ENCODE assay signal across 25 cellular contexts in the genomic region with DNA sequence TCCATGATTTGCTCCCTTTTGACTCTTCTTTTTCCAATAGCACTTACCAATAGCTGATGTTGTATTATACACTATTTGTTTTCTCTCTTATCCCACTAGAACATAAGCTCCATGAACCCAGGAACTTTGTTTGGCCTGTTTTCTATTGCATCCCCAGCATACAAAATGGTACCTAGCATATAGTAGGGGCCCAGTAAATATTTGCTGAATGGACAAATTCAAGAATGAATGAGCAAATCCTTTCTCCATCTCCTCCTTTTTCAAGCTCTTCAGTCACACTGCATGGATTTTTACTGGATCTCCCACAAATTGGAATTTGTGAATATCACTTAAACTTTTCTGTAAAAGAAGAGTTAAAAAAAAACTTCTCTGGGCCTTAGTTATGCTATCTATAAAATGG.
DNase-seq lines count a peak whose midpoint lies in the region; ATAC-seq, FAIRE-seq and TF ChIP-seq lines count a peak whose summit lies in the region.
"Had no signal": no experiment of that assay in that cellular context is flagged by ENCODE, and none has a peak within 500 bp of the region (broad histone marks: within the 10 kb centered on the region; RNA-seq: fewer than 3 reads in every experiment).

No MANE protein-coding gene starts in this region.

- H3K4ac ChIP-seq in IMR-90 (ENCODE audit: low read depth, low read length) (no peak overlapping the region), H1 (replicated peaks; ENCODE audit: insufficient read length, low read depth, low read length) (no peak overlapping the region)

- no peak overlapping the region for H3K23ac ChIP-seq in IMR-90 (ENCODE audit: low read depth, low read length)
- no peak overlapping the region for H3K23ac ChIP-seq in H1 (ENCODE audit: insufficient read length)

- H2AK5ac ChIP-seq in IMR-90 (ENCODE audit: low read depth, low read length) (no peak overlapping the region), H1 (ENCODE audit: low read depth, low read length) (no peak overlapping the region)

- no peaks in the 10 kb centered on the region for H3K9me3 ChIP-seq in HepG2 (ENCODE audit: low read length)
- no peaks in the 10 kb centered on the region for H3K9me3 ChIP-seq in right lobe of liver
- no peaks in the 10 kb centered on the region for H3K9me3 ChIP-seq in IMR-90 (ENCODE audit: control insufficient read depth, insufficient read depth, low read length)
- no peaks in the 10 kb centered on the region for H3K9me3 ChIP-seq in H1 (ENCODE audit: insufficient read depth in 2 of 2, low read depth in 1 of 2, low read length in 1 of 2)
- no peaks in the 10 kb centered on the region for H3K9me3 ChIP-seq in HAP-1
- H3K9me3 ChIP-seq: BE2C had no signal

- no peak overlapping the region for H3K4me3 ChIP-seq in HepG2 (replicated peaks in 1 of 3; ENCODE audit: insufficient read depth in 1 of 3, low read depth in 2 of 3, low read length in 3 of 3)
- no peak overlapping the region for H3K4me3 ChIP-seq in right lobe of liver
- no peak overlapping the region for H3K4me3 ChIP-seq in IMR-90 (ENCODE audit: insufficient read depth, low read depth, low read length)
- H3K4me3 ChIP-seq in H1 (ENCODE audit: extremely low read depth in 1 of 4, insufficient read depth in 2 of 4, low read depth in 3 of 4, low read length in 4 of 4) = 0 out of 8 replicates have a peak overlapping the region, but pooled peaks of 1 of the 4 experiments have one; percentile 44
- no peak overlapping the region for H3K4me3 ChIP-seq in HAP-1
- H3K4me3 ChIP-seq: BLaER1, GM12878 had no signal

- no peak overlapping the region for H3K9ac ChIP-seq in HepG2 (ENCODE audit: insufficient read depth, low read depth, low read length)
- no peak overlapping the region for H3K9ac ChIP-seq in IMR-90 (ENCODE audit: low read depth, low read length)
- H3K9ac ChIP-seq in H1 (replicated peaks in 1 of 4; ENCODE audit: extremely low read depth in 1 of 4, low read depth in 3 of 4, low read length in 3 of 4) = no peak overlapping the region
- H3K9ac ChIP-seq: BLaER1 had no signal

- H3K4me2 ChIP-seq in HepG2 (ENCODE audit: low read depth, low read length) (no peak overlapping the region), IMR-90 (ENCODE audit: low read depth, low read length) (no peak overlapping the region), H1 (ENCODE audit: insufficient read depth in 1 of 2, low read depth in 2 of 2, low read length in 2 of 2) (peak overlapping the region in 1 of 2 experiments; percentile 43; a peak in 1 of 4 replicates)
- H3K4me2 ChIP-seq: BLaER1 had no signal

- H3K4me1 ChIP-seq in HepG2 (ENCODE audit: insufficient read depth, low read length) = no peaks in the 10 kb centered on the region
- H3K4me1 ChIP-seq in right lobe of liver = peaks cover 0 to 3% (median 0%) of the 10 kb centered on the region in 4 donors
- H3K4me1 ChIP-seq in IMR-90 (ENCODE audit: control insufficient read depth, insufficient read depth, low read length) = no peaks in the 10 kb centered on the region
- peaks cover 2 to 18% (median 16%) of the 10 kb centered on the region in 4 experiments; a peak in 6 of 7 replicates for H3K4me1 ChIP-seq in H1 (replicated peaks in 1 of 4; ENCODE audit: control insufficient read depth in 3 of 4, insufficient read depth in 4 of 4, low read length in 3 of 4)
- peaks cover under 1% of the 10 kb centered on the region; the same call in 1 of the 2 replicates for H3K4me1 ChIP-seq in HAP-1

- H3K79me1 ChIP-seq in IMR-90 (ENCODE audit: low read depth in 1 of 2, low read length in 2 of 2) (no peaks in the 10 kb centered on the region), H1 (ENCODE audit: low read depth, low read length) (no peaks in the 10 kb centered on the region)

- H3K9me1 ChIP-seq in IMR-90 (ENCODE audit: insufficient read depth, low read length) = no peaks in the 10 kb centered on the region

- H3K27me3 ChIP-seq in HepG2 (ENCODE audit: control insufficient read depth in 1 of 2, insufficient read depth in 2 of 2, low read length in 2 of 2) (peaks cover 0 to 10% of the 10 kb centered on the region in 2 experiments; a peak in 2 of 5 replicates), right lobe of liver (no peaks in the 10 kb centered on the region), IMR-90 (ENCODE audit: control insufficient read depth, insufficient read depth, low read length) (peaks cover 4% of the 10 kb centered on the region), H1 (replicated peaks in 1 of 4; ENCODE audit: control insufficient read depth in 3 of 4, extremely low read depth in 1 of 4, insufficient read depth in 3 of 4, low read length in 3 of 4) (peaks cover 0 to 4% (median 2%) of the 10 kb centered on the region in 4 experiments; a peak in 2 of 7 replicates), HAP-1 (ENCODE audit: low read depth) (peaks cover 43% of the 10 kb centered on the region)
- H3K27me3 ChIP-seq: BE2C, BLaER1 had no signal

- no peak overlapping the region for H2BK120ac ChIP-seq in IMR-90 (ENCODE audit: low read depth, low read length)
- no peak overlapping the region for H2BK120ac ChIP-seq in H1 (replicated peaks; ENCODE audit: low read depth, low read length)

- TF ChIP-seq EP300 in HepG2 (IDR thresholded peaks at IDR 0.05; ENCODE audit: low read depth in 2 of 2, low read length in 2 of 2) (no peak), HepG2 (CRISPR knock-in tag; IDR thresholded peaks at IDR 0.05; ENCODE audit: borderline replicate concordance) (no peak), H1 (IDR thresholded peaks at IDR 0.05; ENCODE audit: borderline replicate concordance in 1 of 2, low read depth in 2 of 2, low read length in 2 of 2) (no peak)

- H2BK5ac ChIP-seq in IMR-90 (ENCODE audit: low read depth, low read length, poor library complexity, severe bottlenecking) (no peak overlapping the region), H1 (ENCODE audit: low read depth, low read length) (no peak overlapping the region)

- H4K91ac ChIP-seq in IMR-90 (ENCODE audit: insufficient read depth, low read depth, low read length) (no peak overlapping the region), H1 (replicated peaks; ENCODE audit: insufficient read length, low read length) (no peak overlapping the region)

- H3K79me2 ChIP-seq in HepG2 (ENCODE audit: insufficient read depth, low read length) (no peaks in the 10 kb centered on the region), H1 (ENCODE audit: control insufficient read depth in 1 of 2, insufficient read depth in 2 of 2, low read length in 2 of 2) (no peaks in the 10 kb centered on the region)

- FAIRE-seq in HepG2 (lab: Jason Lieb, UNC) (no peak), H1 (lab: Jason Lieb, UNC) (no peak)
- FAIRE-seq: GM12878, GM12892, GM18507 had no signal

- no TSS peak for BruUV-seq in HepG2 (replicated peaks; lab: Mats Ljungman, UMichigan)
- no TSS peak for BruUV-seq in IMR-90 (replicated peaks; lab: Mats Ljungman, UMichigan)

- H2AFZ ChIP-seq in HepG2 (ENCODE audit: low read length) (no peak overlapping the region), IMR-90 (replicated peaks; ENCODE audit: low read length, poor library complexity) (no peak overlapping the region), H1 (ENCODE audit: low read length) (no peak overlapping the region)

- no peaks in the 10 kb centered on the region; the same call in 1 of the 2 replicates for H3K23me2 ChIP-seq in H1 (ENCODE audit: low read depth, low read length)

- H2BK15ac ChIP-seq in IMR-90 (ENCODE audit: low read depth, low read length) = no peak overlapping the region
- H2BK15ac ChIP-seq in H1 (ENCODE audit: low read length) = no peak overlapping the region

- in situ Hi-C loops in HepG2 (cut with HindIII; ENCODE audit: extremely low pct_ligation_motif_present, low pct_unique_long_range_greater_than_20kb) (no loop called here), IMR-90 (cut with MboI; ENCODE audit: low sequenced_read_pairs) (no loop called here), HAP-1 (cut with MboI; ENCODE audit: low sequenced_read_pairs) (no loop called here)

- H3K56ac ChIP-seq in IMR-90 (ENCODE audit: extremely low read depth, insufficient read depth, low read length) (no peak overlapping the region), H1 (replicated peaks; ENCODE audit: insufficient read length, low read depth, low read length) (no peak overlapping the region)

- H3K36me3 ChIP-seq in HepG2 (replicated peaks in 1 of 2; ENCODE audit: control insufficient read depth in 1 of 2, insufficient read depth in 2 of 2, low read length in 2 of 2) (no peaks in the 10 kb centered on the region), right lobe of liver (no peaks in the 10 kb centered on the region), IMR-90 (ENCODE audit: control insufficient read depth, insufficient read depth, low read length) (no peaks in the 10 kb centered on the region), H1 (ENCODE audit: control insufficient read depth in 2 of 4, insufficient read depth in 4 of 4, low read length in 3 of 4) (no peaks in the 10 kb centered on the region), HAP-1 (replicated peaks) (no peaks in the 10 kb centered on the region)
- H3K36me3 ChIP-seq: BE2C, BLaER1 had no signal

- CTCF ChIA-PET in HepG2 (lab: Yijun Ruan, JAX; ENCODE audit: low intra/inter-chr PET ratio, low total read pairs) (no interaction called here), IMR-90 (lab: Yijun Ruan, JAX) (interaction anchor here (0.6 kb wide), 1 partner anchor 120 kb away, joined by 3 read pairs; no protein-coding TSS in a partner anchor), H1 (lab: Charles Lee; ENCODE audit: partially characterized antibody) (interaction anchor here (0.6 to 4.2 kb wide), 5 partner anchors 9 to 121 kb away, joined by 3 to 20 read pairs (median 4); no protein-coding TSS in a partner anchor)

- TF ChIP-seq CTCF in HepG2 (CRISPR knock-in tag; IDR thresholded peaks at IDR 0.05) (no peak), right lobe of liver (IDR thresholded peaks at IDR 0.05) (no peak), IMR-90 (conservative IDR thresholded peaks at IDR 0.05; ENCODE audit: low read depth, low read length) (no peak), H1 (IDR thresholded peaks at IDR 0.05; ENCODE audit: control extremely low read depth in 1 of 3, insufficient read depth in 1 of 3, low read depth in 1 of 3, low read length in 3 of 3) (no peak)

- no peak overlapping the region for H3K27ac ChIP-seq in HepG2 (ENCODE audit: extremely low read length, insufficient read depth, low read length)
- H3K27ac ChIP-seq in right lobe of liver = no peak overlapping the region
- no peak overlapping the region for H3K27ac ChIP-seq in IMR-90 (ENCODE audit: insufficient read depth, low read length)
- no peak overlapping the region for H3K27ac ChIP-seq in H1 (ENCODE audit: low read depth, low read length)
- H3K27ac ChIP-seq: 22Rv1, BLaER1 had no signal

- no peak for TF ChIP-seq RAD21 in HepG2 (CRISPR knock-in tag; IDR thresholded peaks at IDR 0.05)
- no peak for TF ChIP-seq RAD21 in IMR-90 (IDR thresholded peaks at IDR 0.05; ENCODE audit: low read length)
- TF ChIP-seq RAD21 in H1 (IDR thresholded peaks at IDR 0.05 in 1 of 2, conservative IDR thresholded peaks at IDR 0.05 in 1 of 2; ENCODE audit: low read depth in 2 of 2, low read length in 2 of 2) = no peak

- no peak overlapping the region for H2BK20ac ChIP-seq in IMR-90 (ENCODE audit: low read depth, low read length)
- no peak overlapping the region for H2BK20ac ChIP-seq in H1 (ENCODE audit: low read length)

- H2AK9ac ChIP-seq in IMR-90 (replicated peaks; ENCODE audit: low read depth, low read length, poor library complexity) = no peak overlapping the region

- H4K8ac ChIP-seq in IMR-90 (ENCODE audit: low read depth in 2 of 2, low read length in 2 of 2) (no peak overlapping the region), H1 (ENCODE audit: extremely low read depth, insufficient read depth, low read length) (no peak overlapping the region)

- no peak overlapping the region for H2BK12ac ChIP-seq in H1 (ENCODE audit: low read depth, low read length)

- DNase-seq in HepG2 (ENCODE audit: low spot score) (no peak), right lobe of liver (no peak), IMR-90 (no peak), H1 (ENCODE audit: low read depth in 1 of 2, low spot score in 2 of 2) (no peak), HAP-1 (ENCODE audit: low spot score in 2 of 2) (no peak)
- DNase-seq: ACHN; BE2C; C1 segment of cervical spinal cord; CD4-positive, alpha-beta memory T cell; CD4-positive, CD25-positive, alpha-beta regulatory T cell; CD8-positive, alpha-beta memory T cell; COR-L47; DMS 273 treated with DMSO at 0.1 percent for 48 hours; DMS153; DMS53; DMS79; DND-41; EL; GDM1 had no signal

- H4K20me1 ChIP-seq in HepG2 (ENCODE audit: insufficient read depth, low read length) (no peaks in the 10 kb centered on the region), IMR-90 (ENCODE audit: insufficient read depth, low read length) (no peaks in the 10 kb centered on the region), H1 (replicated peaks in 1 of 2; ENCODE audit: control insufficient read depth in 1 of 2, insufficient read depth in 2 of 2, low read length in 2 of 2) (no peaks in the 10 kb centered on the region)
- H4K20me1 ChIP-seq: BLaER1 had no signal

- H4K5ac ChIP-seq in IMR-90 (ENCODE audit: low read depth, low read length) = no peak overlapping the region
- no peak overlapping the region for H4K5ac ChIP-seq in H1 (ENCODE audit: insufficient read length, low read depth, low read length)

- dilution Hi-C loops in IMR-90 (cut with HindIII; ENCODE audit: low sequenced_read_pairs, unreplicated experiment) = no loop called here

- ATAC-seq in HepG2 (no peak), right lobe of liver (no peak), IMR-90 (ENCODE audit: low read depth) (no peak), HG03139 (IDR thresholded peaks at IDR 0.05; ENCODE audit: unreplicated experiment) (no peak)
- ATAC-seq: GM12878 had no signal

- TF ChIP-seq POLR2A in HepG2 (IDR thresholded peaks at IDR 0.05; ENCODE audit: insufficient read depth in 1 of 2, low read depth in 2 of 2, low read length in 2 of 2) = no peak
- TF ChIP-seq POLR2A in right lobe of liver (IDR thresholded peaks at IDR 0.05) = no peak
- TF ChIP-seq POLR2A in IMR-90 (IDR thresholded peaks at IDR 0.05; ENCODE audit: low read depth, low read length) = no peak
- TF ChIP-seq POLR2A in H1 (IDR thresholded peaks at IDR 0.05; ENCODE audit: control extremely low read depth in 1 of 2, low read depth in 2 of 2, low read length in 2 of 2) = no peak

- intact Hi-C loops in HepG2 (cut with micrococcal nuclease; ENCODE audit: unreplicated experiment) = no loop called here
- intact Hi-C loops in right lobe of liver (cut with DNase I) = no loop called here
- intact Hi-C loops in IMR-90 (cut with micrococcal nuclease) = no loop called here

- no peak overlapping the region for H3K18ac ChIP-seq in IMR-90 (ENCODE audit: low read depth, low read length)
- no peak overlapping the region for H3K18ac ChIP-seq in H1 (ENCODE audit: extremely low read depth, low read length)

- H3K14ac ChIP-seq in IMR-90 (replicated peaks; ENCODE audit: low read depth, low read length) (no peak overlapping the region), H1 (ENCODE audit: insufficient read length) (no peak overlapping the region)

- POLR2A ChIA-PET in HepG2 (lab: Yijun Ruan, JAX) (no interaction called here), IMR-90 (lab: Charles Lee; ENCODE audit: unreplicated experiment) (no interaction called here), H1 (lab: Charles Lee; ENCODE audit: partially characterized antibody) (interaction anchor here (0.6 to 1.8 kb wide), 3 partner anchors 9 to 78 kb away, joined by 3 to 4 read pairs (median 3); no protein-coding TSS in a partner anchor)
